In the genomic region with DNA sequence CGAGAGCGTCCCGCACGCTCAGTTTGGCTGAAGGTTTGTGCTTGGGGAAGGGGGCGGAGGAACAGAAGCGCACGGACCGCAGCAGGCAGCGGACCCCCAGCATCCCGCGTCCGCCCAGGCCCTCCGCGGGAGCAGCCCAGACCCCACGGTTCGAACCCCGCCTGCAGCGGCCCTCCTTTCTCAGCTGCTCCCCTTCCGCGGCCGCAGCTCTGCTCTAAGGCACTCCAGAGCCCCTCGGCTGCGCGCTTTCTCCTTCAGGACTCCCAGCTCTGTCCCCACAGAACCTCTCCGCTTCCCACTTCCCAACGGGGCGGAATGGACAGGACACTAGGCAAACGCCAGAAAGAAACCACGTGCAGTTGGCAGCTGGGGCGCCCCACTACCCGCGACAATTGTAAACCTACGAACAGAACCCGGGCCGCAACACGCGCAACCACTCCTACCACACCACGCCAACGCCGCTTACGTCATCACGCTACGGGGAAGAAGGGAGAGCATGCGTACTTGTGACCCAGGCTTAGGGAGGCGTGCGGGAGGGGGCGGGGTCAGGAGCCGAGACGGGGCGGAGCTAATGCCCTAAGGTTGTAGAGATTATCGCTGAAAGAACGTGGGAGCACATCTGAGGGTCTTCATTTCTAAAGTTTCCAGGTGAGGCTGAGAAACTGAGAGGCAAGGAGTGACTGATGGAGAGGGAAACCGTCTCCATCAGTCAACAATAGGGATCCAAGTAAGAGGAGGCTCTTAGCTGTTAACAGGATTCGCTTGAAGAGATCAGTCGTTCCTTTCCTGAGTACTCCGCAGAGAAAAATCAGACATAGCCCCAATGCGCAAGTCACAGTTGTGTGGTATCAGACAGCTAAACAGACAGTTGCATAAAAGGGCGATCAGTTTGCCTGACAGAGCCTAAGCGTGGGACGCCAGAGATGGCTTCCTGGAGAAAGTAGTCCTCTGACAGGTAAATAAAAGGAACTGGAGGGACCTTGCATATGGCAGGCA, we compare ENCODE assay signal across 1 cellular context.
TF ChIP-seq lines count a peak whose summit lies in the region.

A gene with protein sequence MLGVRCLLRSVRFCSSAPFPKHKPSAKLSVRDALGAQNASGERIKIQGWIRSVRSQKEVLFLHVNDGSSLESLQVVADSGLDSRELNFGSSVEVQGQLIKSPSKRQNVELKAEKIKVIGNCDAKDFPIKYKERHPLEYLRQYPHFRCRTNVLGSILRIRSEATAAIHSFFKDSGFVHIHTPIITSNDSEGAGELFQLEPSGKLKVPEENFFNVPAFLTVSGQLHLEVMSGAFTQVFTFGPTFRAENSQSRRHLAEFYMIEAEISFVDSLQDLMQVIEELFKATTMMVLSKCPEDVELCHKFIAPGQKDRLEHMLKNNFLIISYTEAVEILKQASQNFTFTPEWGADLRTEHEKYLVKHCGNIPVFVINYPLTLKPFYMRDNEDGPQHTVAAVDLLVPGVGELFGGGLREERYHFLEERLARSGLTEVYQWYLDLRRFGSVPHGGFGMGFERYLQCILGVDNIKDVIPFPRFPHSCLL (minus strand): TSS at position 479 of the 996 bp plus-strand sequence. CDS start 376 bp downstream, at position 103.

TF ChIP-seq in HepG2, 621 proteins besides CTCF, POLR2A, EP300 and RAD21 (continued from another document and continues in another):
- TF ChIP-seq, protein P1, sequence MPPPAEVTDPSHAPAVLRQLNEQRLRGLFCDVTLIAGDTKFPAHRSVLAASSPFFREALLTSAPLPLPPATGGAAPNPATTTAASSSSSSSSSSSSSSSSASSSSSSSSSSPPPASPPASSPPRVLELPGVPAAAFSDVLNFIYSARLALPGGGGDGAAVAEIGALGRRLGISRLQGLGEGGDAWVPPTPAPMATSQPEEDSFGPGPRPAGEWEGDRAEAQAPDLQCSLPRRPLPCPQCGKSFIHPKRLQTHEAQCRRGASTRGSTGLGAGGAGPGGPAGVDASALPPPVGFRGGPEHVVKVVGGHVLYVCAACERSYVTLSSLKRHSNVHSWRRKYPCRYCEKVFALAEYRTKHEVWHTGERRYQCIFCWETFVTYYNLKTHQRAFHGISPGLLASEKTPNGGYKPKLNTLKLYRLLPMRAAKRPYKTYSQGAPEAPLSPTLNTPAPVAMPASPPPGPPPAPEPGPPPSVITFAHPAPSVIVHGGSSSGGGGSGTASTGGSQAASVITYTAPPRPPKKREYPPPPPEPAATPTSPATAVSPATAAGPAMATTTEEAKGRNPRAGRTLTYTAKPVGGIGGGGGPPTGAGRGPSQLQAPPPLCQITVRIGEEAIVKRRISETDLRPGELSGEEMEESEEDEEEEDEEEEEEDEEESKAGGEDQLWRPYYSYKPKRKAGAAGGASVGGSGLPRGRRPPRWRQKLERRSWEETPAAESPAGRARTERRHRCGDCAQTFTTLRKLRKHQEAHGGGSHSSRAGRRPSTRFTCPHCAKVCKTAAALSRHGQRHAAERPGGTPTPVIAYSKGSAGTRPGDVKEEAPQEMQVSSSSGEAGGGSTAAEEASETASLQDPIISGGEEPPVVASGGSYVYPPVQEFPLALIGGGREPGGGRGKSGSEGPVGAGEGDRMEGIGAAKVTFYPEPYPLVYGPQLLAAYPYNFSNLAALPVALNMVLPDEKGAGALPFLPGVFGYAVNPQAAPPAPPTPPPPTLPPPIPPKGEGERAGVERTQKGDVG (CRISPR knock-in tag; IDR thresholded peaks at IDR 0.05; ENCODE audit: borderline replicate concordance), result peak; percentile 72; the same call in 1 of the 2 replicates
- TF ChIP-seq ARNTL (CRISPR knock-in tag; IDR thresholded peaks at IDR 0.05), result 0 out of 2 replicates have a peak, but pooled peaks have one; percentile 59
- no peak for TF ChIP-seq ZNF251 (CRISPR knock-in tag; IDR thresholded peaks at IDR 0.05)
- TF ChIP-seq, protein P2, sequence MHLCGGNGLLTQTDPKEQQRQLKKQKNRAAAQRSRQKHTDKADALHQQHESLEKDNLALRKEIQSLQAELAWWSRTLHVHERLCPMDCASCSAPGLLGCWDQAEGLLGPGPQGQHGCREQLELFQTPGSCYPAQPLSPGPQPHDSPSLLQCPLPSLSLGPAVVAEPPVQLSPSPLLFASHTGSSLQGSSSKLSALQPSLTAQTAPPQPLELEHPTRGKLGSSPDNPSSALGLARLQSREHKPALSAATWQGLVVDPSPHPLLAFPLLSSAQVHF (CRISPR knock-in tag; IDR thresholded peaks at IDR 0.05), result peak; percentile 83; the same call in 1 of the 2 replicates
- no peak for TF ChIP-seq HNRNPUL1 (IDR thresholded peaks at IDR 0.05; ENCODE audit: low read depth, low read length)
- TF ChIP-seq ADNP (CRISPR knock-in tag; IDR thresholded peaks at IDR 0.05), result no peak
- TF ChIP-seq, protein P3, sequence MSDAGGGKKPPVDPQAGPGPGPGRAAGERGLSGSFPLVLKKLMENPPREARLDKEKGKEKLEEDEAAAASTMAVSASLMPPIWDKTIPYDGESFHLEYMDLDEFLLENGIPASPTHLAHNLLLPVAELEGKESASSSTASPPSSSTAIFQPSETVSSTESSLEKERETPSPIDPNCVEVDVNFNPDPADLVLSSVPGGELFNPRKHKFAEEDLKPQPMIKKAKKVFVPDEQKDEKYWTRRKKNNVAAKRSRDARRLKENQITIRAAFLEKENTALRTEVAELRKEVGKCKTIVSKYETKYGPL (CRISPR knock-in tag; IDR thresholded peaks at IDR 0.05), result 0 out of 2 replicates have a peak, but pooled peaks have one; percentile 71
- no peak; the same call in 1 of the 2 replicates for TF ChIP-seq PHF21A (CRISPR knock-in tag; IDR thresholded peaks at IDR 0.05)
- TF ChIP-seq, protein P4, sequence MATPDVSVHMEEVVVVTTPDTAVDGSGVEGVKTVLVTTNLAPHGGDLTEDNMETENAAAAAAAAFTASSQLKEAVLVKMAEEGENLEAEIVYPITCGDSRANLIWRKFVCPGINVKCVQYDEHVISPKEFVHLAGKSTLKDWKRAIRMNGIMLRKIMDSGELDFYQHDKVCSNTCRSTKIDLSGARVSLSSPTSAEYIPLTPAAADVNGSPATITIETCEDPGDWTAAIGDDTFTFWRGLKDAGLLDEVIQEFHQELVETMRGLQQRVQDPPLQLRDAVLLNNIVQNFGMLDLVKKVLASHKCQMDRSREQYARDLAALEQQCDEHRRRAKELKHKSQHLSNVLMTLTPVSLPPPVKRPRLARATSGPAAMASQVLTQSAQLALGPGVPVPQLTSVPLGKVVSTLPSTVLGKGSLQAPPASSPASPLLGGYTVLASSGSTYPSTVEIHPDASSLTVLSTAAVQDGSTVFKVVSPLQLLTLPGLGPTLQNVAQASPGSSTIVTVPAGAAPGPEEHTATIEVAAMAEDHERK (CRISPR knock-in tag; IDR thresholded peaks at IDR 0.05; ENCODE audit: low read depth), result peak; percentile 93
- TF ChIP-seq ZNF614 (CRISPR knock-in tag; IDR thresholded peaks at IDR 0.05; ENCODE audit: borderline replicate concordance), result peak; percentile 19; the same call in 1 of the 2 replicates
- TF ChIP-seq EEA1 (CRISPR knock-in tag; IDR thresholded peaks at IDR 0.05; ENCODE audit: borderline replicate concordance), result no peak; the same call in 1 of the 2 replicates
- peak; percentile 33 for TF ChIP-seq ISL2 (CRISPR knock-in tag; IDR thresholded peaks at IDR 0.05)
- TF ChIP-seq GATAD2A (CRISPR knock-in tag; IDR thresholded peaks at IDR 0.05), result 0 out of 2 replicates have a peak, but pooled peaks have one; percentile 13
- TF ChIP-seq, protein P5, sequence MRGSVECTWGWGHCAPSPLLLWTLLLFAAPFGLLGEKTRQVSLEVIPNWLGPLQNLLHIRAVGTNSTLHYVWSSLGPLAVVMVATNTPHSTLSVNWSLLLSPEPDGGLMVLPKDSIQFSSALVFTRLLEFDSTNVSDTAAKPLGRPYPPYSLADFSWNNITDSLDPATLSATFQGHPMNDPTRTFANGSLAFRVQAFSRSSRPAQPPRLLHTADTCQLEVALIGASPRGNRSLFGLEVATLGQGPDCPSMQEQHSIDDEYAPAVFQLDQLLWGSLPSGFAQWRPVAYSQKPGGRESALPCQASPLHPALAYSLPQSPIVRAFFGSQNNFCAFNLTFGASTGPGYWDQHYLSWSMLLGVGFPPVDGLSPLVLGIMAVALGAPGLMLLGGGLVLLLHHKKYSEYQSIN (CRISPR knock-in tag; IDR thresholded peaks at IDR 0.05; ENCODE audit: borderline replicate concordance), result no peak
- TF ChIP-seq ZNF570 (CRISPR knock-in tag; IDR thresholded peaks at IDR 0.05; ENCODE audit: borderline replicate concordance), result no peak
- peak; percentile 21; the same call in 1 of the 2 replicates for TF ChIP-seq ZSCAN21 (CRISPR knock-in tag; IDR thresholded peaks at IDR 0.05; ENCODE audit: borderline replicate concordance)
- TF ChIP-seq ZNF598 (CRISPR knock-in tag; IDR thresholded peaks at IDR 0.05; ENCODE audit: borderline replicate concordance), result peak; percentile 84; the same call in 1 of the 2 replicates
- no peak; the same call in none of the 2 replicates for TF ChIP-seq ZNF317 (CRISPR knock-in tag; IDR thresholded peaks at IDR 0.05)
- TF ChIP-seq, protein P6, sequence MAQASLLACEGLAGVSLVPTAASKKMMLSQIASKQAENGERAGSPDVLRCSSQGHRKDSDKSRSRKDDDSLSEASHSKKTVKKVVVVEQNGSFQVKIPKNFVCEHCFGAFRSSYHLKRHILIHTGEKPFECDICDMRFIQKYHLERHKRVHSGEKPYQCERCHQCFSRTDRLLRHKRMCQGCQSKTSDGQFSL (CRISPR knock-in tag; IDR thresholded peaks at IDR 0.05), result peak; percentile 31; the same call in 1 of the 2 replicates
- peak; percentile 59; the same call in 1 of the 2 replicates for TF ChIP-seq ZSCAN12 (CRISPR knock-in tag; IDR thresholded peaks at IDR 0.05)
- TF ChIP-seq, protein P7, sequence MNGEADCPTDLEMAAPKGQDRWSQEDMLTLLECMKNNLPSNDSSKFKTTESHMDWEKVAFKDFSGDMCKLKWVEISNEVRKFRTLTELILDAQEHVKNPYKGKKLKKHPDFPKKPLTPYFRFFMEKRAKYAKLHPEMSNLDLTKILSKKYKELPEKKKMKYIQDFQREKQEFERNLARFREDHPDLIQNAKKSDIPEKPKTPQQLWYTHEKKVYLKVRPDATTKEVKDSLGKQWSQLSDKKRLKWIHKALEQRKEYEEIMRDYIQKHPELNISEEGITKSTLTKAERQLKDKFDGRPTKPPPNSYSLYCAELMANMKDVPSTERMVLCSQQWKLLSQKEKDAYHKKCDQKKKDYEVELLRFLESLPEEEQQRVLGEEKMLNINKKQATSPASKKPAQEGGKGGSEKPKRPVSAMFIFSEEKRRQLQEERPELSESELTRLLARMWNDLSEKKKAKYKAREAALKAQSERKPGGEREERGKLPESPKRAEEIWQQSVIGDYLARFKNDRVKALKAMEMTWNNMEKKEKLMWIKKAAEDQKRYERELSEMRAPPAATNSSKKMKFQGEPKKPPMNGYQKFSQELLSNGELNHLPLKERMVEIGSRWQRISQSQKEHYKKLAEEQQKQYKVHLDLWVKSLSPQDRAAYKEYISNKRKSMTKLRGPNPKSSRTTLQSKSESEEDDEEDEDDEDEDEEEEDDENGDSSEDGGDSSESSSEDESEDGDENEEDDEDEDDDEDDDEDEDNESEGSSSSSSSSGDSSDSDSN (CRISPR knock-in tag; IDR thresholded peaks at IDR 0.05), result peak; percentile 71
- no peak for TF ChIP-seq NFE2L2 (IDR thresholded peaks at IDR 0.05; ENCODE audit: low read length)
- TF ChIP-seq U2AF1 (optimal IDR thresholded peaks at IDR 0.05; ENCODE audit: low read depth, low read length), result no peak
- TF ChIP-seq SNAI1 (CRISPR knock-in tag; IDR thresholded peaks at IDR 0.05; ENCODE audit: borderline replicate concordance), result peak; percentile 87; the same call in 1 of the 2 replicates
- no peak for TF ChIP-seq ZNF850 (CRISPR knock-in tag; conservative IDR thresholded peaks at IDR 0.05)
- peak; percentile 48; the same call in 1 of the 2 replicates for TF ChIP-seq ZNF557 (CRISPR knock-in tag; IDR thresholded peaks at IDR 0.05)
- no peak for TF ChIP-seq ZNF382 (CRISPR knock-in tag; IDR thresholded peaks at IDR 0.05; ENCODE audit: borderline replicate concordance)
- peak; percentile 59 for TF ChIP-seq AGO2 (optimal IDR thresholded peaks at IDR 0.05; ENCODE audit: low read depth, low read length)
- no peak for TF ChIP-seq NFATC3 (CRISPR knock-in tag; IDR thresholded peaks at IDR 0.05)
- peak; percentile 80 for TF ChIP-seq TBX2 (CRISPR knock-in tag; IDR thresholded peaks at IDR 0.05; ENCODE audit: borderline replicate concordance)
- no peak for TF ChIP-seq ZBTB8A (CRISPR knock-in tag; IDR thresholded peaks at IDR 0.05; ENCODE audit: borderline replicate concordance, low read depth)
- TF ChIP-seq HNRNPK (IDR thresholded peaks at IDR 0.05; ENCODE audit: low read depth, low read length, poor library complexity, severe bottlenecking), result no peak
- TF ChIP-seq JUNB (CRISPR knock-in tag; IDR thresholded peaks at IDR 0.05; ENCODE audit: borderline replicate concordance), result 0 out of 2 replicates have a peak, but pooled peaks have one; percentile 28
- TF ChIP-seq TMF1 (CRISPR knock-in tag; IDR thresholded peaks at IDR 0.05; ENCODE audit: low read depth), result no peak
- TF ChIP-seq MXD4 (CRISPR knock-in tag; IDR thresholded peaks at IDR 0.05), result peak; percentile 98
- TF ChIP-seq, protein P8, sequence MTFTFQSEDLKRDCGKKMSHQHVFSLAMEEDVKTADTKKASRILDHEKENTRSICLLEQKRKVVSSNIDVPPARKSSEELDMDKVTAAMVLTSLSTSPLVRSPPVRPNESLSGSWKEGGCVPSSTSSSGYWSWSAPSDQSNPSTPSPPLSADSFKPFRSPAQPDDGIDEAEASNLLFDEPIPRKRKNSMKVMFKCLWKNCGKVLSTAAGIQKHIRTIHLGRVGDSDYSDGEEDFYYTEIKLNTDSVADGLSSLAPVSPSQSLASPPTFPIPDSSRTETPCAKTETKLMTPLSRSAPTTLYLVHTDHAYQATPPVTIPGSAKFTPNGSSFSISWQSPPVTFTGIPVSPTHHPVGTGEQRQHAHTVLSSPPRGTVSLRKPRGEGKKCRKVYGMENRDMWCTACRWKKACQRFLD (CRISPR knock-in tag; IDR thresholded peaks at IDR 0.05; ENCODE audit: borderline replicate concordance), result no peak
- TF ChIP-seq ZNF333 (CRISPR knock-in tag; IDR thresholded peaks at IDR 0.05; ENCODE audit: borderline replicate concordance), result no peak
- TF ChIP-seq, protein P9, sequence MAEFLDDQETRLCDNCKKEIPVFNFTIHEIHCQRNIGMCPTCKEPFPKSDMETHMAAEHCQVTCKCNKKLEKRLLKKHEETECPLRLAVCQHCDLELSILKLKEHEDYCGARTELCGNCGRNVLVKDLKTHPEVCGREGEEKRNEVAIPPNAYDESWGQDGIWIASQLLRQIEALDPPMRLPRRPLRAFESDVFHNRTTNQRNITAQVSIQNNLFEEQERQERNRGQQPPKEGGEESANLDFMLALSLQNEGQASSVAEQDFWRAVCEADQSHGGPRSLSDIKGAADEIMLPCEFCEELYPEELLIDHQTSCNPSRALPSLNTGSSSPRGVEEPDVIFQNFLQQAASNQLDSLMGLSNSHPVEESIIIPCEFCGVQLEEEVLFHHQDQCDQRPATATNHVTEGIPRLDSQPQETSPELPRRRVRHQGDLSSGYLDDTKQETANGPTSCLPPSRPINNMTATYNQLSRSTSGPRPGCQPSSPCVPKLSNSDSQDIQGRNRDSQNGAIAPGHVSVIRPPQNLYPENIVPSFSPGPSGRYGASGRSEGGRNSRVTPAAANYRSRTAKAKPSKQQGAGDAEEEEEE (CRISPR knock-in tag; IDR thresholded peaks at IDR 0.05; ENCODE audit: borderline replicate concordance), result no peak
- no peak for TF ChIP-seq ZNF652 (CRISPR knock-in tag; IDR thresholded peaks at IDR 0.05; ENCODE audit: borderline replicate concordance, low read depth)
- TF ChIP-seq ZNF569 (CRISPR knock-in tag; IDR thresholded peaks at IDR 0.05; ENCODE audit: borderline replicate concordance), result no peak
- TF ChIP-seq NFKBIZ (CRISPR knock-in tag; IDR thresholded peaks at IDR 0.05), result no peak
- TF ChIP-seq, protein P10, sequence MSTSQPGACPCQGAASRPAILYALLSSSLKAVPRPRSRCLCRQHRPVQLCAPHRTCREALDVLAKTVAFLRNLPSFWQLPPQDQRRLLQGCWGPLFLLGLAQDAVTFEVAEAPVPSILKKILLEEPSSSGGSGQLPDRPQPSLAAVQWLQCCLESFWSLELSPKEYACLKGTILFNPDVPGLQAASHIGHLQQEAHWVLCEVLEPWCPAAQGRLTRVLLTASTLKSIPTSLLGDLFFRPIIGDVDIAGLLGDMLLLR (CRISPR knock-in tag; IDR thresholded peaks at IDR 0.05), result peak; percentile 98
- TF ChIP-seq TAF15 (IDR thresholded peaks at IDR 0.05; ENCODE audit: low read depth, low read length, poor library complexity, severe bottlenecking), result peak; percentile 76
